10 cellular contexts compared by ENCODE assay signal in the genomic region with DNA sequence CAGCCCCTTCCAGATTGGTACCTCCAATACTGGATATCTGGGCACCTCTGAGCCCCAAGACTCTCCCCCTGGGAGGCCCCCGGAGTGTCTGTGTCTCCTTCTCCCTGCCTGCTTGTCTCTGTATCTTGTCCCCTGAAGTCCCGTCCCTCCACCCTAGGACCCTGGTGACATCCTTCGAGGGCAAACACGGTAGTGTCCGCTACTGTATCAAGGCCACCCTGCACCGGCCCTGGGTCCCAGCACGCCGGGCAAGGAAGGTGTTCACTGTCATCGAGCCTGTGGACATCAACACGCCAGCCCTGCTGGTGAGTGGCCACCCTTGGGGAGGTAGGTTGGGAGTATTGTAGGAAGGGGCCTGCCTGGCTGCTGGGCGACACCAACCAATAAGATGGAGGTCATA. TPM values are rescaled to one million over a fixed set of nuclear protein-coding genes. Genes with fewer than 3 reads are reported as not detected.
A peak's percentile ranks its signal among the peaks of the same experiment; 100 is the strongest.
DNase-seq lines count a peak whose midpoint lies in the region; ATAC-seq and TF ChIP-seq lines count a peak whose summit lies in the region.
"Had no signal": no experiment of that assay in that cellular context is flagged by ENCODE, and none has a peak within 500 bp of the region (broad histone marks: within the 10 kb centered on the region; RNA-seq: fewer than 3 reads in every experiment).

No MANE protein-coding gene starts in this region.

- no peak for TF ChIP-seq CTCF in HFFc6 (IDR thresholded peaks at IDR 0.05)
- TF ChIP-seq CTCF in kidney epithelial cell (IDR thresholded peaks at IDR 0.05; ENCODE audit: insufficient read depth, low read length, poor library complexity, severe bottlenecking), result no peak

- ATAC-seq in activated naive CD4-positive, alpha-beta T cell treated with anti-CD3 and anti-CD28 coated beads, Interleukin-2, amount 50 U/mL, for 72 hours, result no peak
- ATAC-seq in stimulated activated naive B cell treated with anti-CD40 and anti-IgM and Interleukin-4, amounts not matched to agents 10 μg/mL and 1 μg/mL and 100 μg/mL, for 72 hours (replicated peaks), result no peak
- ATAC-seq in GM19455 (IDR thresholded peaks at IDR 0.05; ENCODE audit: unreplicated experiment), result no peak

- H3K36me3 Mint-ChIP-seq in HFFc6 (ENCODE audit: low read depth), result peaks cover 7% of the 10 kb centered on the region; the same call in 1 of the 2 replicates
- peaks cover 13 to 29% of the 10 kb centered on the region in 2 donors for H3K36me3 Mint-ChIP-seq in activated naive CD4-positive, alpha-beta T cell treated with anti-CD3 and anti-CD28 coated beads, Interleukin-2, amount 50 U/mL, for 72 hours
- peaks cover 36 to 39% of the 10 kb centered on the region in 2 donors for H3K36me3 Mint-ChIP-seq in stimulated activated naive B cell treated with anti-CD40 and anti-IgM and Interleukin-4, amounts not matched to agents 10 μg/mL and 1 μg/mL and 100 μg/mL, for 72 hours

- no peaks in the 10 kb centered on the region for H3K27me3 ChIP-seq in kidney epithelial cell (ENCODE audit: control insufficient read depth, insufficient read depth, low read length)

- peaks cover 18% of the 10 kb centered on the region for H3K4me1 Mint-ChIP-seq in HFFc6 (ENCODE audit: low read depth)
- H3K4me1 Mint-ChIP-seq in stimulated activated naive B cell treated with anti-CD40 and anti-IgM and Interleukin-4, amounts not matched to agents 10 μg/mL and 1 μg/mL and 100 μg/mL, for 72 hours, result peaks cover 24 to 45% of the 10 kb centered on the region in 2 donors

- peak overlapping the region; percentile 40 for H3K4me3 ChIP-seq in kidney epithelial cell (ENCODE audit: low read depth, low read length)

- no peaks in the 10 kb centered on the region for H3K9me3 Mint-ChIP-seq in HFFc6
- no peaks in the 10 kb centered on the region for H3K9me3 Mint-ChIP-seq in activated naive CD4-positive, alpha-beta T cell treated with anti-CD3 and anti-CD28 coated beads, Interleukin-2, amount 50 U/mL, for 72 hours
- no peaks in the 10 kb centered on the region for H3K9me3 Mint-ChIP-seq in stimulated activated naive B cell treated with anti-CD40 and anti-IgM and Interleukin-4, amounts not matched to agents 10 μg/mL and 1 μg/mL and 100 μg/mL, for 72 hours

- peaks cover 1% of the 10 kb centered on the region for H3K27me3 Mint-ChIP-seq in HFFc6 (ENCODE audit: insufficient read depth)
- H3K27me3 Mint-ChIP-seq in stimulated activated naive B cell treated with anti-CD40 and anti-IgM and Interleukin-4, amounts not matched to agents 10 μg/mL and 1 μg/mL and 100 μg/mL, for 72 hours, result no peaks in the 10 kb centered on the region

- H3K4me3 Mint-ChIP-seq in HFFc6, result peak overlapping the region; percentile 68; the same call in 1 of the 2 replicates
- peak overlapping the region; percentile 84 to 94 for H3K4me3 Mint-ChIP-seq in stimulated activated naive B cell treated with anti-CD40 and anti-IgM and Interleukin-4, amounts not matched to agents 10 μg/mL and 1 μg/mL and 100 μg/mL, for 72 hours

- DNase-seq in HFFc6 (no peak), kidney epithelial cell (ENCODE audit: low read depth) (no peak), AG08395 (ENCODE audit: low spot score) (no peak), AML-193 (lab: John Stamatoyannopoulos, UW) (no peak), SHP77 treated with DMSO at 0.1 percent for 48 hours (lab: John Stamatoyannopoulos, UW) (no peak)
- DNase-seq in activated naive CD4-positive, alpha-beta T cell treated with anti-CD3 and anti-CD28 coated beads, Interleukin-2, amount 50 U/mL, for 72 hours (ENCODE audit: low spot score in 2 of 2), result no peak
- DNase-seq in stimulated activated naive B cell treated with anti-CD40 and anti-IgM and Interleukin-4, amounts not matched to agents 10 μg/mL and 1 μg/mL and 100 μg/mL, for 72 hours, result no peak
- DNase-seq: cortex of kidney, NCI-H446 had no signal

- H3K36me3 ChIP-seq in kidney epithelial cell (ENCODE audit: control insufficient read depth, insufficient read depth, low read length), result peaks cover 2% of the 10 kb centered on the region

- no peak overlapping the region for H3K27ac Mint-ChIP-seq in HFFc6
- H3K27ac Mint-ChIP-seq in activated naive CD4-positive, alpha-beta T cell treated with anti-CD3 and anti-CD28 coated beads, Interleukin-2, amount 50 U/mL, for 72 hours, result peak overlapping the region; percentile 44 to 75
- peak overlapping the region; percentile 95 for H3K27ac Mint-ChIP-seq in stimulated activated naive B cell treated with anti-CD40 and anti-IgM and Interleukin-4, amounts not matched to agents 10 μg/mL and 1 μg/mL and 100 μg/mL, for 72 hours

RNA-seq across cellular contexts. Expression of a gene that starts 0.8 kb away (rescaled TPM):
- 1 to 10 TPM; 5.3 to 8.1 (median 7.0) TPM for total RNA-seq in HFFc6 (2021; fragmentation: NEBNext Ultra II Directional; extraction: Animal tissue kit (Norgen Biotek cat#: 25700))
- 10 to 100 TPM; 26.7 to 59.3 TPM for total RNA-seq in activated naive CD4-positive, alpha-beta T cell treated with anti-CD3 and anti-CD28 coated beads, Interleukin-2, amount 50 U/mL, for 72 hours
- 8.4 and 12.5 TPM in 2 replicates for total RNA-seq in kidney epithelial cell

RNA-seq across cellular contexts. Expression of a gene that starts 41.9 kb away (rescaled TPM):
- total RNA-seq in HFFc6 (2021; fragmentation: NEBNext Ultra II Directional; extraction: Animal tissue kit (Norgen Biotek cat#: 25700)), result not detected
- total RNA-seq in activated naive CD4-positive, alpha-beta T cell treated with anti-CD3 and anti-CD28 coated beads, Interleukin-2, amount 50 U/mL, for 72 hours, result under 1 TPM; 0.19 to 0.36 TPM
- 2.3 and 4.7 TPM in 2 replicates for total RNA-seq in kidney epithelial cell
